8 cellular contexts compared by ENCODE assay signal in the genomic region with DNA sequence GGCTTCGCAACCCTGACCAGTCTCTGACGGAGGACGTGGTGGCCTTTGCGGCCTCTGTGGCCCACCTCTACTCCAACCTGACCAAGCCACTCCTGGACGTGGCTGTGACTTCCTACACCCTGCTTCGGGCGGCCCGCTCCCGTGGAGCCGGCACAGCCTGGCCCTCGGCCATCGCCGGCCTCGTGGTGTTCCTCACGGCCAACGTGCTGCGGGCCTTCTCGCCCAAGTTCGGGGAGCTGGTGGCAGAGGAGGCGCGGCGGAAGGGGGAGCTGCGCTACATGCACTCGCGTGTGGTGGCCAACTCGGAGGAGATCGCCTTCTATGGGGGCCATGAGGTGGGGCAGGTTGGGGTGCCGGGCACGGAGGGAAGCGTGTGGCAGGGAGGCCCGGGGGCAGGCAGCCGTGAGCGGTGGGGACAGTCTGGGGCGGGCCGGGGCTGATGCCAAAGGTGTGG. TPM values are rescaled to one million over a fixed set of nuclear protein-coding genes. Genes with fewer than 3 reads are reported as not detected.
DNase-seq lines count a peak whose midpoint lies in the region; ATAC-seq and TF ChIP-seq lines count a peak whose summit lies in the region.

No MANE protein-coding gene starts in this region.

- H3K27me3 Mint-ChIP-seq in glutamatergic neuron (ENCODE audit: unreplicated experiment): no peaks in the 10 kb centered on the region

- H3K4me1 ChIP-seq in OCI-LY3 (ENCODE audit: low read length) (peaks cover 40% of the 10 kb centered on the region), ovary (ENCODE audit: insufficient read depth) (no peaks in the 10 kb centered on the region)
- H3K4me1 ChIP-seq in effector memory CD4-positive, alpha-beta T cell (ENCODE audit: control insufficient read depth, insufficient read depth, low read length, poor library complexity, severe bottlenecking): peaks cover 26% of the 10 kb centered on the region

- ATAC-seq in sciatic nerve: no peak

- peaks cover 53% of the 10 kb centered on the region for H3K79me2 ChIP-seq in OCI-LY3 (ENCODE audit: low read length)

- no peak for TF ChIP-seq EP300 in ovary (IDR thresholded peaks at IDR 0.05)

- intact Hi-C loops in ovary (cut with DNase I) (no loop called here), sciatic nerve (cut with DNase I) (no loop called here)

- H3K9ac ChIP-seq in OCI-LY3 (ENCODE audit: low read length): peak overlapping the region; percentile 81

- no peak for DNase-seq in effector memory CD4-positive, alpha-beta T cell
- DNase-seq in ovary: peak in 2 of 5 donors; percentile 29 to 47
- no peak for DNase-seq in NCI-H82 (lab: John Stamatoyannopoulos, UW)
- DNase-seq in glutamatergic neuron: no peak
- DNase-seq in sciatic nerve (ENCODE audit: low spot score): no peak
- DNase-seq in NCI-H2171 treated with DMSO at 0.1 percent for 48 hours (lab: John Stamatoyannopoulos, UW): no peak

- H3K4me3 Mint-ChIP-seq in glutamatergic neuron (ENCODE audit: unreplicated experiment): no peak overlapping the region

- no peak for TF ChIP-seq CTCF in C4-2B (conservative IDR thresholded peaks at IDR 0.05)
- no peak for TF ChIP-seq CTCF in OCI-LY3 (IDR thresholded peaks at IDR 0.05; ENCODE audit: low read depth, low read length)
- TF ChIP-seq CTCF in ovary (IDR thresholded peaks at IDR 0.05): no peak
- no peak for TF ChIP-seq CTCF in glutamatergic neuron (IDR thresholded peaks at IDR 0.05; ENCODE audit: partially characterized antibody, unreplicated experiment)

- TF ChIP-seq POLR2A in ovary (IDR thresholded peaks at IDR 0.05): no peak

- peaks cover 13% of the 10 kb centered on the region for H4K20me1 ChIP-seq in OCI-LY3 (ENCODE audit: insufficient read depth, low read length)

- H3K4me1 Mint-ChIP-seq in glutamatergic neuron (ENCODE audit: low read depth, unreplicated experiment): peaks cover 11% of the 10 kb centered on the region

- H3K9me3 Mint-ChIP-seq in glutamatergic neuron (ENCODE audit: unreplicated experiment): peaks cover 7% of the 10 kb centered on the region

- H3K4me2 ChIP-seq in OCI-LY3 (ENCODE audit: low read length): peak overlapping the region; percentile 97

- no peaks in the 10 kb centered on the region for H3K36me3 Mint-ChIP-seq in glutamatergic neuron (ENCODE audit: unreplicated experiment)

- 84 to 94% (median 88%) methylated on average over 35 of the region's 35 CpGs for WGBS in ovary, 3 donors

- no peaks in the 10 kb centered on the region for H3K9me3 ChIP-seq in OCI-LY3 (ENCODE audit: insufficient read depth, low read length)
- H3K9me3 ChIP-seq in effector memory CD4-positive, alpha-beta T cell (ENCODE audit: control insufficient read depth, low read length): no peaks in the 10 kb centered on the region
- no peaks in the 10 kb centered on the region for H3K9me3 ChIP-seq in ovary

- H3K27ac Mint-ChIP-seq in glutamatergic neuron (ENCODE audit: unreplicated experiment): no peak overlapping the region

- H3K27ac ChIP-seq in C4-2B (peak overlapping the region; percentile 95), OCI-LY3 (ENCODE audit: low read length) (peak overlapping the region; percentile 86; the same call in 1 of the 2 replicates), ovary (peak overlapping the region in 1 of 2 donors; percentile 75)
- H3K27ac ChIP-seq in effector memory CD4-positive, alpha-beta T cell (ENCODE audit: insufficient read depth, low read length, poor library complexity, severe bottlenecking): peak overlapping the region; percentile 41

- H3K27me3 ChIP-seq in OCI-LY3 (ENCODE audit: low read depth, low read length): no peaks in the 10 kb centered on the region
- no peaks in the 10 kb centered on the region for H3K27me3 ChIP-seq in effector memory CD4-positive, alpha-beta T cell (replicated peaks; ENCODE audit: control insufficient read depth, insufficient read depth, low read length, poor library complexity, severe bottlenecking)
- H3K27me3 ChIP-seq in ovary: no peaks in the 10 kb centered on the region

- H3K4me3 ChIP-seq in OCI-LY3 (ENCODE audit: low read length) (peak overlapping the region; percentile 98), ovary (peak overlapping the region; percentile 18)
- no peak overlapping the region for H3K4me3 ChIP-seq in effector memory CD4-positive, alpha-beta T cell (ENCODE audit: insufficient read depth, low read depth, low read length, poor library complexity, severe bottlenecking)

- H2AFZ ChIP-seq in OCI-LY3 (ENCODE audit: low read depth, low read length): no peak overlapping the region

- H3K36me3 ChIP-seq in OCI-LY3 (replicated peaks; ENCODE audit: low read depth, low read length): peaks cover 22% of the 10 kb centered on the region
- peaks cover 2% of the 10 kb centered on the region for H3K36me3 ChIP-seq in effector memory CD4-positive, alpha-beta T cell (ENCODE audit: control insufficient read depth, insufficient read depth, low read length)
- no peaks in the 10 kb centered on the region for H3K36me3 ChIP-seq in ovary

RNA-seq across cellular contexts. Expression of gene ABCD1, which starts 1.2 kb away (rescaled TPM):
- total RNA-seq in ovary: 10 to 100 TPM in 1 of 7 donors, 1 to 10 TPM in 6; 6.1 to 11.1 (median 9.1) TPM
- 1 to 10 TPM; 1.4 to 5.1 TPM for polyA plus RNA-seq in ovary
- total RNA-seq in glutamatergic neuron (ENCODE audit: unreplicated experiment): 13.5 TPM
- 10.1 TPM for total RNA-seq in sciatic nerve

RNA-seq across cellular contexts. Expression of gene BCAP31, which starts 1.7 kb away (rescaled TPM):
- total RNA-seq in ovary: 100 to 1,000 TPM in 5 of 7 donors, 10 to 100 TPM in 2; 53.7 to 146 (median 126) TPM
- 100 to 1,000 TPM; 151 to 195 TPM for polyA plus RNA-seq in ovary
- 155 TPM for total RNA-seq in glutamatergic neuron (ENCODE audit: unreplicated experiment)
- 124 TPM for total RNA-seq in sciatic nerve

RNA-seq across cellular contexts. Expression of gene SLC6A8, which starts 38.1 kb away (rescaled TPM):
- total RNA-seq in ovary: 10 to 100 TPM in 5 of 7 donors, 1 to 10 TPM in 2; 6.3 to 23.5 (median 16.3) TPM
- polyA plus RNA-seq in ovary: 10 to 100 TPM in 1 of 2 donors, 1 to 10 TPM in 1; 7.5 to 10.0 TPM
- 108 TPM for total RNA-seq in glutamatergic neuron (ENCODE audit: unreplicated experiment)
- total RNA-seq in sciatic nerve: 23.2 TPM

RNA-seq across cellular contexts. Expression of gene PLXNB3, which starts 38.2 kb away (rescaled TPM):
- total RNA-seq in ovary: 1 to 10 TPM in 3 of 7 donors, under 1 TPM in 4; 0.46 to 5.0 (median 0.95) TPM
- polyA plus RNA-seq in ovary: 1 to 10 TPM in 1 of 2 donors, under 1 TPM in 1; 0.79 to 3.6 TPM
- total RNA-seq in glutamatergic neuron (ENCODE audit: unreplicated experiment): 5.8 TPM
- total RNA-seq in sciatic nerve: 73.1 TPM

RNA-seq across cellular contexts. Expression of gene PNCK, which starts 52.2 kb away (rescaled TPM):
- total RNA-seq in ovary (1 to 10 TPM in 4 of 7 donors, under 1 TPM in 2, not detected in 1; 0.51 to 5.9 (median 1.6) TPM), glutamatergic neuron (ENCODE audit: unreplicated experiment) (4.3 TPM), sciatic nerve (1.6 TPM)
- polyA plus RNA-seq in ovary: 1 to 10 TPM in 1 of 2 donors, under 1 TPM in 1; 0.87 to 1.1 TPM
